18 cellular contexts compared by ENCODE assay signal in genomic region chr14:64496764-64497163, GRCh38. TPM values are rescaled to one million over a fixed set of nuclear protein-coding genes. Genes with fewer than 3 reads are reported as not detected.
A peak's percentile ranks its signal among the peaks of the same experiment; 100 is the strongest.
DNase-seq lines count a peak whose midpoint lies in the region; ATAC-seq and TF ChIP-seq lines count a peak whose summit lies in the region.
"Had no signal": no experiment of that assay in that cellular context is flagged by ENCODE, and none has a peak within 500 bp of the region (broad histone marks: within the 10 kb centered on the region; RNA-seq: fewer than 3 reads in every experiment).

No MANE protein-coding gene starts in this region.

- H3K4me1 ChIP-seq in CD4-positive, alpha-beta memory T cell (ENCODE audit: insufficient read depth, low read length) = peaks cover 81% of the 10 kb centered on the region

- peaks cover 8% of the 10 kb centered on the region for H3K36me3 ChIP-seq in CD4-positive, alpha-beta memory T cell (ENCODE audit: insufficient read depth, low read length)
- H3K36me3 ChIP-seq: MG63 had no signal

- H3K4me1 Mint-ChIP-seq in activated CD4-positive, alpha-beta memory T cell treated with anti-CD3 and anti-CD28 coated beads for 36 hours (ENCODE audit: low read depth) = peaks cover 70% of the 10 kb centered on the region
- peaks cover 50% of the 10 kb centered on the region for H3K4me1 Mint-ChIP-seq in activated CD4-positive, alpha-beta memory T cell treated with anti-CD3 and anti-CD28 coated beads, Interleukin-2, amount 10 ng/mL, durations not matched to agents 7 days and 5 days
- H3K4me1 Mint-ChIP-seq in CD4-positive, alpha-beta memory T cell = peaks cover 42 to 85% (median 59%) of the 10 kb centered on the region in 4 donors
- peaks cover 46% of the 10 kb centered on the region for H3K4me1 Mint-ChIP-seq in T-helper 2 cell treated with Interferon-gamma antibody and Interleukin-4, amounts not matched to agents 5 μg/mL and 100 μg/mL, for 36 hours (ENCODE audit: low read depth)
- H3K4me1 Mint-ChIP-seq in mesothelial cell of epicardium (peaks cover 28% of the 10 kb centered on the region), nephron progenitor cell (peaks cover 27% of the 10 kb centered on the region)
- peaks cover 12 to 37% of the 10 kb centered on the region in 2 donors for H3K4me1 Mint-ChIP-seq in stimulated activated naive B cell treated with anti-CD40 and anti-IgM and Interleukin-4, amounts not matched to agents 10 μg/mL and 1 μg/mL and 100 μg/mL, for 72 hours

- no peak for DNase-seq in activated CD4-positive, alpha-beta memory T cell treated with anti-CD3 and anti-CD28 coated beads for 36 hours
- DNase-seq in activated CD4-positive, alpha-beta memory T cell treated with anti-CD3 and anti-CD28 coated beads, Interleukin-2, amount 10 ng/mL, durations not matched to agents 7 days and 5 days = no peak
- no peak for DNase-seq in CD4-positive, alpha-beta memory T cell
- DNase-seq in T-helper 2 cell treated with Interferon-gamma antibody and Interleukin-4, amounts not matched to agents 5 μg/mL and 100 μg/mL, for 36 hours (ENCODE audit: low spot score) = no peak
- DNase-seq in mesothelial cell of epicardium (ENCODE audit: low spot score in 2 of 2, unreplicated experiment in 2 of 2) = no peak
- no peak for DNase-seq in stimulated activated naive B cell treated with anti-CD40 and anti-IgM and Interleukin-4, amounts not matched to agents 10 μg/mL and 1 μg/mL and 100 μg/mL, for 72 hours
- no peak for DNase-seq in nephron progenitor cell
- DNase-seq: EL, MG63, NCI-H1092, NCI-H146, NCI-H2081, NCI-H774, PC-3 had no signal

- H3K4me3 ChIP-seq in CD4-positive, alpha-beta memory T cell (ENCODE audit: low read length in 2 of 2) = no peak overlapping the region
- H3K4me3 ChIP-seq: BLaER1 treated with 17β-estradiol and CSF1 and Interleukin-3, amounts not matched to agents 10 nM and 100 nM; HAP-1; MG63 had no signal

- H3K9me3 ChIP-seq in CD4-positive, alpha-beta memory T cell (ENCODE audit: control insufficient read depth in 1 of 2, low read length in 2 of 2) = no peaks in the 10 kb centered on the region
- H3K9me3 ChIP-seq: BLaER1 treated with 17β-estradiol and CSF1 and Interleukin-3, amounts not matched to agents 10 nM and 100 nM; HAP-1; MG63 had no signal

- H3K9me3 Mint-ChIP-seq in activated CD4-positive, alpha-beta memory T cell treated with anti-CD3 and anti-CD28 coated beads for 36 hours = no peaks in the 10 kb centered on the region
- no peaks in the 10 kb centered on the region for H3K9me3 Mint-ChIP-seq in activated CD4-positive, alpha-beta memory T cell treated with anti-CD3 and anti-CD28 coated beads, Interleukin-2, amount 10 ng/mL, durations not matched to agents 7 days and 5 days
- H3K9me3 Mint-ChIP-seq in CD4-positive, alpha-beta memory T cell = no peaks in the 10 kb centered on the region
- no peaks in the 10 kb centered on the region for H3K9me3 Mint-ChIP-seq in T-helper 2 cell treated with Interferon-gamma antibody and Interleukin-4, amounts not matched to agents 5 μg/mL and 100 μg/mL, for 36 hours
- H3K9me3 Mint-ChIP-seq in mesothelial cell of epicardium = no peaks in the 10 kb centered on the region
- no peaks in the 10 kb centered on the region for H3K9me3 Mint-ChIP-seq in stimulated activated naive B cell treated with anti-CD40 and anti-IgM and Interleukin-4, amounts not matched to agents 10 μg/mL and 1 μg/mL and 100 μg/mL, for 72 hours
- H3K9me3 Mint-ChIP-seq in nephron progenitor cell = no peaks in the 10 kb centered on the region

- CTCF ChIA-PET in activated CD4-positive, alpha-beta memory T cell treated with anti-CD3 and anti-CD28 coated beads for 36 hours (lab: Charles Lee) = interaction anchor here (0.6 to 3.9 kb wide), 5 partner anchors 11 to 141 kb away, joined by 3 to 29 read pairs (median 5); no protein-coding TSS in a partner anchor
- CTCF ChIA-PET in activated CD4-positive, alpha-beta memory T cell treated with anti-CD3 and anti-CD28 coated beads, Interleukin-2, amount 10 ng/mL, durations not matched to agents 7 days and 5 days (lab: Charles Lee) = interaction anchor here (0.6 to 3.7 kb wide), 7 partner anchors 9 to 140 kb away, joined by 4 to 15 read pairs (median 7); no protein-coding TSS in a partner anchor
- CTCF ChIA-PET in CD4-positive, alpha-beta memory T cell (lab: Charles Lee; ENCODE audit: partially characterized antibody) = interaction anchor here (1.0 to 8.3 kb wide), 7 partner anchors 9 to 193 kb away, joined by 3 to 69 read pairs (median 13); no protein-coding TSS in a partner anchor

- TF ChIP-seq CTCF in mesothelial cell of epicardium (IDR thresholded peaks at IDR 0.05; ENCODE audit: unreplicated experiment) (no peak), nephron progenitor cell (IDR thresholded peaks at IDR 0.05) (no peak)

- peak overlapping the region; percentile 21 for H3K27ac Mint-ChIP-seq in activated CD4-positive, alpha-beta memory T cell treated with anti-CD3 and anti-CD28 coated beads for 36 hours
- H3K27ac Mint-ChIP-seq in activated CD4-positive, alpha-beta memory T cell treated with anti-CD3 and anti-CD28 coated beads, Interleukin-2, amount 10 ng/mL, durations not matched to agents 7 days and 5 days = no peak overlapping the region
- peak overlapping the region; percentile 43 to 85 (median 78) for H3K27ac Mint-ChIP-seq in CD4-positive, alpha-beta memory T cell
- peak overlapping the region; percentile 42 for H3K27ac Mint-ChIP-seq in T-helper 2 cell treated with Interferon-gamma antibody and Interleukin-4, amounts not matched to agents 5 μg/mL and 100 μg/mL, for 36 hours
- H3K27ac Mint-ChIP-seq in mesothelial cell of epicardium = peak overlapping the region; percentile 67
- no peak overlapping the region for H3K27ac Mint-ChIP-seq in stimulated activated naive B cell treated with anti-CD40 and anti-IgM and Interleukin-4, amounts not matched to agents 10 μg/mL and 1 μg/mL and 100 μg/mL, for 72 hours
- H3K27ac Mint-ChIP-seq in nephron progenitor cell = no peak overlapping the region

- H3K27me3 ChIP-seq in CD4-positive, alpha-beta memory T cell (ENCODE audit: insufficient read depth, low read length) = no peaks in the 10 kb centered on the region
- H3K27me3 ChIP-seq: BLaER1 treated with 17β-estradiol and CSF1 and Interleukin-3, amounts not matched to agents 10 nM and 100 nM; MG63 had no signal

- H3K27me3 Mint-ChIP-seq in activated CD4-positive, alpha-beta memory T cell treated with anti-CD3 and anti-CD28 coated beads for 36 hours = no peaks in the 10 kb centered on the region
- H3K27me3 Mint-ChIP-seq in activated CD4-positive, alpha-beta memory T cell treated with anti-CD3 and anti-CD28 coated beads, Interleukin-2, amount 10 ng/mL, durations not matched to agents 7 days and 5 days = no peaks in the 10 kb centered on the region
- no peaks in the 10 kb centered on the region for H3K27me3 Mint-ChIP-seq in CD4-positive, alpha-beta memory T cell
- H3K27me3 Mint-ChIP-seq in T-helper 2 cell treated with Interferon-gamma antibody and Interleukin-4, amounts not matched to agents 5 μg/mL and 100 μg/mL, for 36 hours (ENCODE audit: low read depth) = no peaks in the 10 kb centered on the region
- no peaks in the 10 kb centered on the region for H3K27me3 Mint-ChIP-seq in mesothelial cell of epicardium (ENCODE audit: low read depth)
- no peaks in the 10 kb centered on the region for H3K27me3 Mint-ChIP-seq in stimulated activated naive B cell treated with anti-CD40 and anti-IgM and Interleukin-4, amounts not matched to agents 10 μg/mL and 1 μg/mL and 100 μg/mL, for 72 hours
- no peaks in the 10 kb centered on the region for H3K27me3 Mint-ChIP-seq in nephron progenitor cell (ENCODE audit: low read depth, poor library complexity)

- peaks cover 22% of the 10 kb centered on the region for H3K36me3 Mint-ChIP-seq in activated CD4-positive, alpha-beta memory T cell treated with anti-CD3 and anti-CD28 coated beads for 36 hours
- H3K36me3 Mint-ChIP-seq in activated CD4-positive, alpha-beta memory T cell treated with anti-CD3 and anti-CD28 coated beads, Interleukin-2, amount 10 ng/mL, durations not matched to agents 7 days and 5 days (ENCODE audit: low read depth) = peaks cover 53% of the 10 kb centered on the region
- H3K36me3 Mint-ChIP-seq in CD4-positive, alpha-beta memory T cell = peaks cover 34 to 57% of the 10 kb centered on the region in 2 donors
- peaks cover 46% of the 10 kb centered on the region for H3K36me3 Mint-ChIP-seq in T-helper 2 cell treated with Interferon-gamma antibody and Interleukin-4, amounts not matched to agents 5 μg/mL and 100 μg/mL, for 36 hours (ENCODE audit: low read depth)
- H3K36me3 Mint-ChIP-seq in mesothelial cell of epicardium (peaks cover 8% of the 10 kb centered on the region), nephron progenitor cell (ENCODE audit: low read depth) (peaks cover 11% of the 10 kb centered on the region)
- peaks cover 14 to 30% of the 10 kb centered on the region in 2 donors for H3K36me3 Mint-ChIP-seq in stimulated activated naive B cell treated with anti-CD40 and anti-IgM and Interleukin-4, amounts not matched to agents 10 μg/mL and 1 μg/mL and 100 μg/mL, for 72 hours

- POLR2A ChIA-PET in activated CD4-positive, alpha-beta memory T cell treated with anti-CD3 and anti-CD28 coated beads for 36 hours (lab: Charles Lee) = interaction anchor here (1.8 kb wide), 1 partner anchor 17 kb away, joined by 4 read pairs; no protein-coding TSS in a partner anchor
- POLR2A ChIA-PET in activated CD4-positive, alpha-beta memory T cell treated with anti-CD3 and anti-CD28 coated beads, Interleukin-2, amount 10 ng/mL, durations not matched to agents 7 days and 5 days (lab: Charles Lee) = interaction anchor here (0.8 to 2.9 kb wide), 4 partner anchors 9 to 109 kb away, joined by 3 to 18 read pairs (median 4); partner anchors contain the start of genes MTHFD1 and ZBTB1
- POLR2A ChIA-PET in CD4-positive, alpha-beta memory T cell (lab: Charles Lee; ENCODE audit: partially characterized antibody) = interaction anchor here (1.3 to 22.4 kb wide), 6 partner anchors 9 to 44 kb away, joined by 3 to 318 read pairs (median 6); partner anchors contain the start of genes HSPA2, ZBTB1 and ZBTB25

- H3K4me3 Mint-ChIP-seq in activated CD4-positive, alpha-beta memory T cell treated with anti-CD3 and anti-CD28 coated beads for 36 hours = no peak overlapping the region
- no peak overlapping the region for H3K4me3 Mint-ChIP-seq in activated CD4-positive, alpha-beta memory T cell treated with anti-CD3 and anti-CD28 coated beads, Interleukin-2, amount 10 ng/mL, durations not matched to agents 7 days and 5 days
- peak overlapping the region in 6 of 8 donors; percentile 35 to 76 (median 62) for H3K4me3 Mint-ChIP-seq in CD4-positive, alpha-beta memory T cell
- H3K4me3 Mint-ChIP-seq in T-helper 2 cell treated with Interferon-gamma antibody and Interleukin-4, amounts not matched to agents 5 μg/mL and 100 μg/mL, for 36 hours = no peak overlapping the region
- H3K4me3 Mint-ChIP-seq in mesothelial cell of epicardium (no peak overlapping the region), nephron progenitor cell (no peak overlapping the region)
- H3K4me3 Mint-ChIP-seq in stimulated activated naive B cell treated with anti-CD40 and anti-IgM and Interleukin-4, amounts not matched to agents 10 μg/mL and 1 μg/mL and 100 μg/mL, for 72 hours = no peak overlapping the region

- no peak overlapping the region for H3K27ac ChIP-seq in CD4-positive, alpha-beta memory T cell (ENCODE audit: low read depth, low read length)
- H3K27ac ChIP-seq: BLaER1 treated with 17β-estradiol and CSF1 and Interleukin-3, amounts not matched to agents 10 nM and 100 nM; RWPE1 had no signal

- ATAC-seq in GM19324 (IDR thresholded peaks at IDR 0.05; ENCODE audit: low FRiP score, unreplicated experiment) = no peak
- no peak for ATAC-seq in stimulated activated naive B cell treated with anti-CD40 and anti-IgM and Interleukin-4, amounts not matched to agents 10 μg/mL and 1 μg/mL and 100 μg/mL, for 72 hours (replicated peaks)
- ATAC-seq: PC-3 had no signal

- intact Hi-C loops in activated CD4-positive, alpha-beta memory T cell treated with anti-CD3 and anti-CD28 coated beads for 36 hours (cut with micrococcal nuclease) = no loop called here
- intact Hi-C loops in CD4-positive, alpha-beta memory T cell (cut with micrococcal nuclease) = loop anchor here (2.0 kb wide), 1 partner anchor 14 kb away; no protein-coding TSS in a partner anchor

RNA-seq across cellular contexts. Expression of gene ZBTB25, which starts 6.9 kb away (rescaled TPM):
- total RNA-seq in activated CD4-positive, alpha-beta memory T cell treated with anti-CD3 and anti-CD28 coated beads for 36 hours = 10 to 100 TPM; 24.2 to 27.5 TPM
- 10 to 100 TPM; 38.8 to 40.5 TPM for total RNA-seq in activated CD4-positive, alpha-beta memory T cell treated with anti-CD3 and anti-CD28 coated beads, Interleukin-2, amount 10 ng/mL, durations not matched to agents 7 days and 5 days
- total RNA-seq in CD4-positive, alpha-beta memory T cell = 10 to 100 TPM; 84.1 to 87.5 TPM
- polyA plus RNA-seq in CD4-positive, alpha-beta memory T cell = 10 to 100 TPM; 34.0 to 36.7 TPM
- total RNA-seq in mesothelial cell of epicardium = 19.1 to 20.6 TPM (median 19.1 TPM) in 3 replicates

RNA-seq across cellular contexts. Expression of gene ZBTB1, which starts 7.8 kb away (rescaled TPM):
- total RNA-seq in activated CD4-positive, alpha-beta memory T cell treated with anti-CD3 and anti-CD28 coated beads for 36 hours = 10 to 100 TPM; 29.8 to 31.8 TPM
- 10 to 100 TPM; 81.2 to 86.1 TPM for total RNA-seq in activated CD4-positive, alpha-beta memory T cell treated with anti-CD3 and anti-CD28 coated beads, Interleukin-2, amount 10 ng/mL, durations not matched to agents 7 days and 5 days
- 100 to 1,000 TPM; 104 to 107 TPM for total RNA-seq in CD4-positive, alpha-beta memory T cell
- polyA plus RNA-seq in CD4-positive, alpha-beta memory T cell = 10 to 100 TPM; 49.7 to 86.5 TPM
- 66.3 to 67.4 TPM (median 66.4 TPM) in 3 replicates for total RNA-seq in mesothelial cell of epicardium

RNA-seq across cellular contexts. Expression of gene AKAP5, which starts 31.5 kb away (rescaled TPM):
- total RNA-seq in activated CD4-positive, alpha-beta memory T cell treated with anti-CD3 and anti-CD28 coated beads for 36 hours = 1 to 10 TPM in 1 of 2 experiments, under 1 TPM in 1; 0.74 to 1.1 TPM
- total RNA-seq in activated CD4-positive, alpha-beta memory T cell treated with anti-CD3 and anti-CD28 coated beads, Interleukin-2, amount 10 ng/mL, durations not matched to agents 7 days and 5 days = under 1 TPM; 0.88 TPM
- under 1 TPM; 0.14 to 0.20 TPM for total RNA-seq in CD4-positive, alpha-beta memory T cell
- polyA plus RNA-seq in CD4-positive, alpha-beta memory T cell = under 1 TPM in 1 of 2 donors, not detected in 1; 0.11 TPM
- 2.0 to 2.1 TPM (median 2.1 TPM) in 3 replicates for total RNA-seq in mesothelial cell of epicardium

RNA-seq across cellular contexts. Expression of gene HSPA2, which starts 43.8 kb away (rescaled TPM):
- 1 to 10 TPM; 6.6 to 6.7 TPM for total RNA-seq in activated CD4-positive, alpha-beta memory T cell treated with anti-CD3 and anti-CD28 coated beads for 36 hours
- total RNA-seq in activated CD4-positive, alpha-beta memory T cell treated with anti-CD3 and anti-CD28 coated beads, Interleukin-2, amount 10 ng/mL, durations not matched to agents 7 days and 5 days = 1 to 10 TPM; 6.8 to 7.1 TPM
- 1 to 10 TPM; 1.3 to 1.5 TPM for total RNA-seq in CD4-positive, alpha-beta memory T cell
- under 1 TPM; 0.37 to 0.45 TPM for polyA plus RNA-seq in CD4-positive, alpha-beta memory T cell
- 10.1 to 10.6 TPM (median 10.5 TPM) in 3 replicates for total RNA-seq in mesothelial cell of epicardium

RNA-seq across cellular contexts. Expression of gene PPP1R36, which starts 53.0 kb away (rescaled TPM):
- total RNA-seq in activated CD4-positive, alpha-beta memory T cell treated with anti-CD3 and anti-CD28 coated beads for 36 hours = under 1 TPM; 0.19 to 0.31 TPM
- total RNA-seq in activated CD4-positive, alpha-beta memory T cell treated with anti-CD3 and anti-CD28 coated beads, Interleukin-2, amount 10 ng/mL, durations not matched to agents 7 days and 5 days = under 1 TPM in 1 of 2 experiments, not detected in 1; 0.53 TPM
- total RNA-seq in CD4-positive, alpha-beta memory T cell = not detected
- under 1 TPM in 1 of 2 donors, not detected in 1; 0.49 TPM for polyA plus RNA-seq in CD4-positive, alpha-beta memory T cell
- total RNA-seq in mesothelial cell of epicardium = 0.66 to 1.3 TPM (median 0.81 TPM) in 3 replicates

Comparison
In these comparisons a context has a peak if more than half of its experiments do, and no peak if none do; other contexts are left out.
1. H3K27ac Mint-ChIP-seq: peak in activated CD4-positive, alpha-beta memory T cell treated with anti-CD3 and anti-CD28 coated beads for 36 hours (single experiment), CD4-positive, alpha-beta memory T cell (7 of 7), T-helper 2 cell treated with Interferon-gamma antibody and Interleukin-4, amounts not matched to agents 5 μg/mL and 100 μg/mL, for 36 hours (single experiment) and mesothelial cell of epicardium (single experiment); none in activated CD4-positive, alpha-beta memory T cell treated with anti-CD3 and anti-CD28 coated beads, Interleukin-2, amount 10 ng/mL, durations not matched to agents 7 days and 5 days (single experiment), stimulated activated naive B cell treated with anti-CD40 and anti-IgM and Interleukin-4, amounts not matched to agents 10 μg/mL and 1 μg/mL and 100 μg/mL, for 72 hours (single experiment) and nephron progenitor cell (single experiment).
2. H3K4me3 Mint-ChIP-seq: peak in CD4-positive, alpha-beta memory T cell (6 of 8); none in activated CD4-positive, alpha-beta memory T cell treated with anti-CD3 and anti-CD28 coated beads for 36 hours (single experiment), activated CD4-positive, alpha-beta memory T cell treated with anti-CD3 and anti-CD28 coated beads, Interleukin-2, amount 10 ng/mL, durations not matched to agents 7 days and 5 days (single experiment), T-helper 2 cell treated with Interferon-gamma antibody and Interleukin-4, amounts not matched to agents 5 μg/mL and 100 μg/mL, for 36 hours (single experiment), mesothelial cell of epicardium (single experiment), stimulated activated naive B cell treated with anti-CD40 and anti-IgM and Interleukin-4, amounts not matched to agents 10 μg/mL and 1 μg/mL and 100 μg/mL, for 72 hours (0 of 2) and nephron progenitor cell (single experiment).